In the genomic region with DNA sequence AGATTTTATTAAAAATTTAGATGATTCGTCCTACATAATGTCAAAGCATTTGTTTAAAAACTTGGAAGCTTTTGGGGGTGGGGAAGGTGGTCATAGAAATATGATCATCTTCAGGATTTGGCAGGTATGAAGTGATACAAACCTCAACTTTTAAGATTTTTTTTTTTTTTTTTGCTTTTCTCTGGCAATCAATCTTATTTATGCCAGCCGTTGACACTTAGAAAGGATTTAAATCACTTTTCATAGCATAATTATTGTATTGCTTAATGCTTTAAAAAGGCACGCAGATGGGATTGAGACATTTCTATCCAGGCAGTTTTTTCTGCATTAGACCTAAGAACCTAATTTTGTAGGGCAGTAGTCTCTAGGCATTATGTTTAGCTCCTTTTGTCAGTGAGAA, we compare ENCODE assay signal across 18 cellular contexts. TPM values are rescaled to one million over a fixed set of nuclear protein-coding genes. Genes with fewer than 3 reads are reported as not detected.
DNase-seq lines count a peak whose midpoint lies in the region; ATAC-seq and TF ChIP-seq lines count a peak whose summit lies in the region.
"Had no signal": no experiment of that assay in that cellular context is flagged by ENCODE, and none has a peak within 500 bp of the region (broad histone marks: within the 10 kb centered on the region; RNA-seq: fewer than 3 reads in every experiment).

No MANE protein-coding gene starts in this region.

- H3K79me2 ChIP-seq in GM23338 (replicated peaks; ENCODE audit: insufficient read depth): peaks cover 99% of the 10 kb centered on the region

- H3K9ac ChIP-seq in mesenchymal stem cell (ENCODE audit: low read length): peak overlapping the region; percentile 30

- peaks cover 23% of the 10 kb centered on the region for H3K4me1 Mint-ChIP-seq in GM23338

- H2AFZ ChIP-seq in GM23338 (no peak overlapping the region), mesenchymal stem cell (ENCODE audit: low read depth, low read length) (no peak overlapping the region)

- ATAC-seq in GM23338 (no peak), GM18519 (IDR thresholded peaks at IDR 0.05; ENCODE audit: low FRiP score, unreplicated experiment) (no peak)
- ATAC-seq: A549, PC-3 had no signal

- H2BK15ac ChIP-seq in mesenchymal stem cell (ENCODE audit: low read depth, poor library complexity, severe bottlenecking): no peak overlapping the region

- H3F3A ChIP-seq in GM23338 (replicated peaks; ENCODE audit: low read depth): no peaks in the 10 kb centered on the region

- no peak overlapping the region for H2BK120ac ChIP-seq in mesenchymal stem cell (ENCODE audit: low read depth, low read length)

- H3K4me2 ChIP-seq in GM23338 (no peak overlapping the region), mesenchymal stem cell (ENCODE audit: low read length, poor library complexity, severe bottlenecking) (no peak overlapping the region)
- H3K4me2 ChIP-seq: A549 had no signal

- H2AK5ac ChIP-seq in mesenchymal stem cell (ENCODE audit: low read length, severe bottlenecking): no peak overlapping the region

- H3K9me3 ChIP-seq in A673 (ENCODE audit: low read depth, low read length, poor library complexity, severe bottlenecking) (no peaks in the 10 kb centered on the region), mesenchymal stem cell (ENCODE audit: control insufficient read depth, low read length) (no peaks in the 10 kb centered on the region)
- H3K9me3 ChIP-seq: A549, SJSA1 had no signal

- H3K4me3 Mint-ChIP-seq in GM23338: no peak overlapping the region
- H3K4me3 Mint-ChIP-seq: CD14-positive monocyte had no signal

- no peaks in the 10 kb centered on the region for H3K9me3 Mint-ChIP-seq in GM23338
- H3K9me3 Mint-ChIP-seq: CD14-positive monocyte had no signal

- intact Hi-C loops in A673 (cut with micrococcal nuclease; ENCODE audit: unreplicated experiment): no loop called here

- no peak overlapping the region for H4K91ac ChIP-seq in mesenchymal stem cell (ENCODE audit: low read length)

- TF ChIP-seq CTCF in A673 (conservative IDR thresholded peaks at IDR 0.05; ENCODE audit: low read depth, low read length) (no peak), GM23338 (conservative IDR thresholded peaks at IDR 0.05; ENCODE audit: low read depth in 2 of 2) (no peak)

- 100% methylated on average over 1 of the region's 3 CpGs for WGBS in mesenchymal stem cell

- no peak overlapping the region for H3K23ac ChIP-seq in mesenchymal stem cell (ENCODE audit: low read length in 2 of 2)

- DNase-seq in A673 (ENCODE audit: low spot score) (peak; percentile 18), GM23338 (ENCODE audit: low spot score) (no peak), amniotic epithelial cell (ENCODE audit: low read depth) (peak; percentile 43), mesenchymal stem cell (no peak), SHP77 (lab: John Stamatoyannopoulos, UW) (no peak)
- no peak for DNase-seq in stimulated activated CD4-positive, alpha-beta T cell treated with anti-CD3 and anti-CD28 coated beads, Interleukin-2, amount 100 ng/mL, for 48 hours
- DNase-seq: IMR-90; Kasumi-1; MM.1S; NCI-H1092 treated with DMSO at 0.1 percent for 48 hours; NCI-H2081 treated with DMSO at 0.1 percent for 48 hours; NCI-H226; NK-92 treated with Interleukin-12 subunit alpha and Interleukin-12 subunit beta, amount 100 ng/mL, for 24 hours; PC-3 had no signal

- CTCF ChIA-PET in A673 (lab: Charles Lee): interaction anchor here (0.5 to 1.0 kb wide), 5 partner anchors 98 to 537 kb away, joined by 3 to 11 read pairs (median 5); no protein-coding TSS in a partner anchor

- no peaks in the 10 kb centered on the region for H3K27me3 Mint-ChIP-seq in GM23338 (ENCODE audit: insufficient read depth, low read depth, poor library complexity)

- H4K8ac ChIP-seq in mesenchymal stem cell (ENCODE audit: low read length): no peak overlapping the region

- POLR2A ChIA-PET in A673 (lab: Charles Lee; ENCODE audit: low non-redundant PET): no interaction called here

- no peaks in the 10 kb centered on the region for H3K9me2 ChIP-seq in GM23338 (ENCODE audit: insufficient read depth)

- peaks cover 27% of the 10 kb centered on the region for H3K36me3 Mint-ChIP-seq in GM23338 (ENCODE audit: low read depth)

- no peak overlapping the region for H2BK5ac ChIP-seq in mesenchymal stem cell (ENCODE audit: low read depth, low read length, poor library complexity, severe bottlenecking)

- BruUV-seq in A673 (replicated peaks; lab: Mats Ljungman, UMichigan): no TSS peak

- no peak overlapping the region for H3K18ac ChIP-seq in mesenchymal stem cell (ENCODE audit: low read depth in 1 of 2, low read length in 2 of 2)

- no peak overlapping the region for H3K14ac ChIP-seq in mesenchymal stem cell (ENCODE audit: low read length in 2 of 2)

- H3K36me3 ChIP-seq in A673 (ENCODE audit: insufficient read depth, low read length, poor library complexity, severe bottlenecking) (peaks cover 17% of the 10 kb centered on the region), GM23338 (ENCODE audit: insufficient read depth) (peaks cover 8% of the 10 kb centered on the region; the same call in 1 of the 2 replicates), mesenchymal stem cell (ENCODE audit: control insufficient read depth in 1 of 2, insufficient read depth in 2 of 2, low read depth in 1 of 2, low read length in 2 of 2) (peaks cover 23 to 98% of the 10 kb centered on the region in 2 experiments)

- H3K4me1 ChIP-seq in A673 (ENCODE audit: insufficient read depth, low read length, poor library complexity, severe bottlenecking) (peaks cover 12% of the 10 kb centered on the region), GM23338 (ENCODE audit: insufficient read depth) (peaks cover 24% of the 10 kb centered on the region), mesenchymal stem cell (ENCODE audit: control insufficient read depth, insufficient read depth, low read depth, low read length) (peaks cover 4% of the 10 kb centered on the region)
- H3K4me1 ChIP-seq: A549 had no signal

- H3K4me3 ChIP-seq in A673 (ENCODE audit: low read depth, low read length, poor library complexity, severe bottlenecking) (no peak overlapping the region), GM23338 (no peak overlapping the region), mesenchymal stem cell (ENCODE audit: insufficient read depth in 1 of 2, low read depth in 1 of 2, low read length in 2 of 2) (no peak overlapping the region)
- H3K4me3 ChIP-seq: A549, SJSA1 had no signal

- no peak overlapping the region for H3K27ac Mint-ChIP-seq in GM23338

- H3K79me1 ChIP-seq in mesenchymal stem cell (replicated peaks; ENCODE audit: low read length, poor library complexity, severe bottlenecking): no peaks in the 10 kb centered on the region

- peaks cover 58% of the 10 kb centered on the region for H4K20me1 ChIP-seq in GM23338 (replicated peaks; ENCODE audit: insufficient read depth)

- no peaks in the 10 kb centered on the region for H3K27me3 ChIP-seq in A673 (replicated peaks; ENCODE audit: insufficient read depth, low read depth, low read length, poor library complexity)
- H3K27me3 ChIP-seq in GM23338 (ENCODE audit: insufficient read depth): no peaks in the 10 kb centered on the region
- no peaks in the 10 kb centered on the region for H3K27me3 ChIP-seq in mesenchymal stem cell (ENCODE audit: control insufficient read depth in 1 of 2, insufficient read depth in 1 of 2, low read length in 2 of 2)
- H3K27me3 ChIP-seq: SJSA1 had no signal

- H3K27ac ChIP-seq in A673 (ENCODE audit: low read depth, low read length, poor library complexity, severe bottlenecking) (no peak overlapping the region), GM23338 (ENCODE audit: low read depth) (peak overlapping the region; percentile 68; the same call in 1 of the 2 replicates), mesenchymal stem cell (ENCODE audit: low read length, poor library complexity, severe bottlenecking) (no peak overlapping the region)
- H3K27ac ChIP-seq: A549, SJSA1 had no signal

- no peak overlapping the region for H3K4ac ChIP-seq in mesenchymal stem cell (ENCODE audit: low read depth in 1 of 2, low read length in 2 of 2)

- H2BK12ac ChIP-seq in mesenchymal stem cell (ENCODE audit: low read length in 2 of 2): no peak overlapping the region

TF ChIP-seq in GM23338, 12 proteins besides CTCF, POLR2A, EP300 and RAD21 (continues in another document):
- TF ChIP-seq JUNB (IDR thresholded peaks at IDR 0.05; ENCODE audit: unreplicated experiment): no peak
- TF ChIP-seq NANOG (IDR thresholded peaks at IDR 0.05; ENCODE audit: borderline replicate concordance): no peak
- no peak for TF ChIP-seq ZNF114 (CRISPR knock-in tag; IDR thresholded peaks at IDR 0.05)
- TF ChIP-seq EZH2phosphoT487 (IDR thresholded peaks at IDR 0.05; ENCODE audit: unreplicated experiment): no peak

RNA-seq across cellular contexts. Expression of a gene that starts 19.7 kb away (rescaled TPM):
- 99.7 and 115 TPM in 2 replicates for total RNA-seq in A673 (2021)
- total RNA-seq in GM23338 (2014; rRNA removed; shearing (Covaris generic)): 80.5 and 103 TPM in 2 replicates
- polyA plus RNA-seq in GM23338 (2016; fragmentation: Nextera tagmentation; extraction: Ambion mirVana): 232 and 242 TPM in 2 replicates
- polyA plus RNA-seq in mesenchymal stem cell (2013, experiment 1 of 2): 125 TPM
- polyA plus RNA-seq in mesenchymal stem cell (2013, experiment 2 of 2): 122 TPM

RNA-seq across cellular contexts. Expression of a gene that starts 19.7 kb away (rescaled TPM):
- 18.4 and 20.5 TPM in 2 replicates for total RNA-seq in A673 (2021)
- total RNA-seq in GM23338 (2014; rRNA removed; shearing (Covaris generic)): 31.7 and 32.7 TPM in 2 replicates
- 5.7 and 6.2 TPM in 2 replicates for polyA plus RNA-seq in GM23338 (2016; fragmentation: Nextera tagmentation; extraction: Ambion mirVana)
- polyA plus RNA-seq in mesenchymal stem cell (2013, experiment 1 of 2): 6.5 TPM
- 6.3 TPM for polyA plus RNA-seq in mesenchymal stem cell (2013, experiment 2 of 2)

Comparison
In these comparisons a context has a peak if more than half of its experiments do, and no peak if none do; other contexts are left out.
1. DNase-seq: peak in A673 (single experiment) and amniotic epithelial cell (single experiment); none in GM23338 (single experiment), mesenchymal stem cell (single experiment), stimulated activated CD4-positive, alpha-beta T cell treated with anti-CD3 and anti-CD28 coated beads, Interleukin-2, amount 100 ng/mL, for 48 hours (0 of 2) and SHP77 (0 of 2).